ENCODE assay signal across 16 cellular contexts in the genomic region with DNA sequence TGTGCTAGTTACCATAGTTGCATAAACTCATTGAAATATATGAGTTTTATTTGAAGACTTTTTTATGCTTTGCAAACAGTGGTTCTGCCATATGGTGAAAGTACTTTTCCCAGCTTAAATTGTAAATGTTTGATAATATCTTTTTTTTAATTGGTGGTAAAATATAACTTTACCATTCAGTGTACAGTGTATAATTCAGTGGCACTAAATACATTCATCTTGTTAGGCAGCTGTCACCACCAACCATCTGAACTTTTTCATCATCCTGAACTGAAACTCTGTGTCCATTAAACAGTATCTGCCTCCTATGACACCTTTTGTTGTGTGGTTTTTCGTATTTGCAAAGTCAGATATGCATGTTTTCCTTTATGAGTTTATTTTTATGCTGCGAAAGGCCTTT. TPM values are rescaled to one million over a fixed set of nuclear protein-coding genes. Genes with fewer than 3 reads are reported as not detected.
DNase-seq lines count a peak whose midpoint lies in the region; ATAC-seq and TF ChIP-seq lines count a peak whose summit lies in the region.
"Had no signal": no experiment of that assay in that cellular context is flagged by ENCODE, and none has a peak within 500 bp of the region (broad histone marks: within the 10 kb centered on the region; RNA-seq: fewer than 3 reads in every experiment).

No MANE protein-coding gene starts in this region.

- ATAC-seq in activated T-cell treated with anti-CD3 and anti-CD28 coated beads, Interleukin-2, amount 50 U/mL, for 4 hours = no peak
- ATAC-seq in heart left ventricle = no peak
- ATAC-seq: GM12878, GM23338 had no signal

- H3K4me1 Mint-ChIP-seq in activated T-cell treated with anti-CD3 and anti-CD28 coated beads, Interleukin-2, amount 50 U/mL, for 24 hours (ENCODE audit: low read depth) = peaks cover 28% of the 10 kb centered on the region
- peaks cover 11% of the 10 kb centered on the region for H3K4me1 Mint-ChIP-seq in activated T-cell treated with anti-CD3 and anti-CD28 coated beads, Interleukin-2, amount 50 U/mL, for 4 hours (ENCODE audit: low read depth)
- peaks cover 2 to 24% of the 10 kb centered on the region in 2 donors for H3K4me1 Mint-ChIP-seq in immature natural killer cell
- H3K4me1 Mint-ChIP-seq in activated CD4-positive, alpha-beta memory T cell treated with anti-CD3 and anti-CD28 coated beads for 36 hours (ENCODE audit: low read depth) = peaks cover 10% of the 10 kb centered on the region
- H3K4me1 Mint-ChIP-seq: GM23338 had no signal

- H3K9me3 ChIP-seq in cardiac muscle cell (ENCODE audit: low read depth) = no peaks in the 10 kb centered on the region
- no peaks in the 10 kb centered on the region for H3K9me3 ChIP-seq in heart left ventricle
- H3K9me3 ChIP-seq in neutrophil = no peaks in the 10 kb centered on the region

- intact Hi-C loops in heart left ventricle (cut with DNase I) = no loop called here
- intact Hi-C loops in activated CD4-positive, alpha-beta memory T cell treated with anti-CD3 and anti-CD28 coated beads for 36 hours (cut with micrococcal nuclease) = no loop called here

- peak overlapping the region; percentile 67 for H3K27ac ChIP-seq in cardiac muscle cell
- H3K27ac ChIP-seq in heart left ventricle = no peak overlapping the region
- H3K27ac ChIP-seq in neutrophil = peak overlapping the region; percentile 2
- H3K27ac ChIP-seq: BLaER1 treated with 17β-estradiol and CSF1 and Interleukin-3, amounts not matched to agents 10 nM and 100 nM; HL-60 had no signal

- CTCF ChIA-PET in activated CD4-positive, alpha-beta memory T cell treated with anti-CD3 and anti-CD28 coated beads for 36 hours (lab: Charles Lee) = interaction anchor here (0.7 kb wide), 1 partner anchor 249 kb away, joined by 3 read pairs; no protein-coding TSS in a partner anchor

- H3K4me3 ChIP-seq in cardiac muscle cell (no peak overlapping the region), heart left ventricle (no peak overlapping the region), neutrophil (ENCODE audit: low read depth in 1 of 2, low read length in 1 of 2) (no peak overlapping the region)
- H3K4me3 ChIP-seq: BLaER1 treated with 17β-estradiol and CSF1 and Interleukin-3, amounts not matched to agents 10 nM and 100 nM; GM12878; GM23338 had no signal

- POLR2A ChIA-PET in activated CD4-positive, alpha-beta memory T cell treated with anti-CD3 and anti-CD28 coated beads for 36 hours (lab: Charles Lee) = no interaction called here

- H3K9me3 Mint-ChIP-seq in activated T-cell treated with anti-CD3 and anti-CD28 coated beads, Interleukin-2, amount 50 U/mL, for 24 hours = no peaks in the 10 kb centered on the region
- no peaks in the 10 kb centered on the region for H3K9me3 Mint-ChIP-seq in activated T-cell treated with anti-CD3 and anti-CD28 coated beads, Interleukin-2, amount 50 U/mL, for 4 hours
- no peaks in the 10 kb centered on the region for H3K9me3 Mint-ChIP-seq in immature natural killer cell
- H3K9me3 Mint-ChIP-seq in activated CD4-positive, alpha-beta memory T cell treated with anti-CD3 and anti-CD28 coated beads for 36 hours = no peaks in the 10 kb centered on the region
- H3K9me3 Mint-ChIP-seq: CD4-positive, CD25-positive, alpha-beta regulatory T cell; GM23338 had no signal

- H3K27ac Mint-ChIP-seq in activated T-cell treated with anti-CD3 and anti-CD28 coated beads, Interleukin-2, amount 50 U/mL, for 24 hours = peak overlapping the region; percentile 19
- H3K27ac Mint-ChIP-seq in immature natural killer cell = peak overlapping the region in 4 of 6 donors; percentile 5 to 38 (median 28)
- H3K27ac Mint-ChIP-seq in activated CD4-positive, alpha-beta memory T cell treated with anti-CD3 and anti-CD28 coated beads for 36 hours = no peak overlapping the region
- H3K27ac Mint-ChIP-seq: GM23338 had no signal

- no peak for DNase-seq in activated T-cell treated with anti-CD3 and anti-CD28 coated beads, Interleukin-2, amount 50 U/mL, for 24 hours
- no peak for DNase-seq in activated T-cell treated with anti-CD3 and anti-CD28 coated beads, Interleukin-2, amount 50 U/mL, for 4 hours
- DNase-seq in cardiac muscle cell (ENCODE audit: low read depth in 1 of 2, low spot score in 1 of 2) (no peak), heart left ventricle (no peak), immature natural killer cell (no peak), RPMI8226 (no peak)
- no peak for DNase-seq in activated CD4-positive, alpha-beta memory T cell treated with anti-CD3 and anti-CD28 coated beads for 36 hours
- DNase-seq: 8988T; CD4-positive, CD25-positive, alpha-beta regulatory T cell; DMS79; H7 had no signal

- peaks cover 87% of the 10 kb centered on the region for H3K36me3 Mint-ChIP-seq in activated T-cell treated with anti-CD3 and anti-CD28 coated beads, Interleukin-2, amount 50 U/mL, for 24 hours (ENCODE audit: low read depth)
- H3K36me3 Mint-ChIP-seq in activated T-cell treated with anti-CD3 and anti-CD28 coated beads, Interleukin-2, amount 50 U/mL, for 4 hours (ENCODE audit: insufficient read depth) = peaks cover 49% of the 10 kb centered on the region
- H3K36me3 Mint-ChIP-seq in immature natural killer cell = peaks cover 35 to 62% (median 46%) of the 10 kb centered on the region in 3 donors
- peaks cover 58% of the 10 kb centered on the region for H3K36me3 Mint-ChIP-seq in activated CD4-positive, alpha-beta memory T cell treated with anti-CD3 and anti-CD28 coated beads for 36 hours

- no peaks in the 10 kb centered on the region for H3K27me3 Mint-ChIP-seq in activated T-cell treated with anti-CD3 and anti-CD28 coated beads, Interleukin-2, amount 50 U/mL, for 24 hours
- no peaks in the 10 kb centered on the region for H3K27me3 Mint-ChIP-seq in activated T-cell treated with anti-CD3 and anti-CD28 coated beads, Interleukin-2, amount 50 U/mL, for 4 hours (ENCODE audit: low read depth)
- no peaks in the 10 kb centered on the region for H3K27me3 Mint-ChIP-seq in immature natural killer cell (ENCODE audit: low read depth in 3 of 3)
- H3K27me3 Mint-ChIP-seq in activated CD4-positive, alpha-beta memory T cell treated with anti-CD3 and anti-CD28 coated beads for 36 hours = no peaks in the 10 kb centered on the region
- H3K27me3 Mint-ChIP-seq: CD4-positive, CD25-positive, alpha-beta regulatory T cell had no signal

- no peaks in the 10 kb centered on the region for H3K27me3 ChIP-seq in cardiac muscle cell
- H3K27me3 ChIP-seq in heart left ventricle = no peaks in the 10 kb centered on the region
- no peaks in the 10 kb centered on the region for H3K27me3 ChIP-seq in neutrophil
- H3K27me3 ChIP-seq: BLaER1 treated with 17β-estradiol and CSF1 and Interleukin-3, amounts not matched to agents 10 nM and 100 nM had no signal

- H3K4me1 ChIP-seq in cardiac muscle cell (ENCODE audit: low read depth) = peaks cover 7% of the 10 kb centered on the region
- peaks cover 0 to 19% (median 6%) of the 10 kb centered on the region in 12 donors for H3K4me1 ChIP-seq in heart left ventricle
- H3K4me1 ChIP-seq in neutrophil (ENCODE audit: control insufficient read depth in 1 of 2, insufficient read depth in 1 of 2, low read depth in 1 of 2, low read length in 1 of 2) = no peaks in the 10 kb centered on the region

- WGBS in heart left ventricle, 4 donors = 81 to 87% (median 84%) methylated on average over 2 of the region's 2 CpGs

- H3K36me3 ChIP-seq in cardiac muscle cell (peaks cover 60% of the 10 kb centered on the region), heart left ventricle (peaks cover 0 to 96% (median 75%) of the 10 kb centered on the region in 9 donors), neutrophil (peaks cover 84% of the 10 kb centered on the region)

- TF ChIP-seq POLR2A in heart left ventricle (IDR thresholded peaks at IDR 0.05) = no peak

- TF ChIP-seq CTCF in cardiac muscle cell (IDR thresholded peaks at IDR 0.05; ENCODE audit: low read depth, low read length) (no peak), heart left ventricle (IDR thresholded peaks at IDR 0.05) (no peak), neutrophil (IDR thresholded peaks at IDR 0.05) (no peak)

- H3K4me3 Mint-ChIP-seq in activated T-cell treated with anti-CD3 and anti-CD28 coated beads, Interleukin-2, amount 50 U/mL, for 24 hours = no peak overlapping the region
- no peak overlapping the region for H3K4me3 Mint-ChIP-seq in activated T-cell treated with anti-CD3 and anti-CD28 coated beads, Interleukin-2, amount 50 U/mL, for 4 hours
- H3K4me3 Mint-ChIP-seq in immature natural killer cell = no peak overlapping the region
- no peak overlapping the region for H3K4me3 Mint-ChIP-seq in activated CD4-positive, alpha-beta memory T cell treated with anti-CD3 and anti-CD28 coated beads for 36 hours
- H3K4me3 Mint-ChIP-seq: GM23338 had no signal

RNA-seq across cellular contexts. Expression of gene FBXO38, which starts 45.1 kb away (rescaled TPM):
- total RNA-seq in activated T-cell treated with anti-CD3 and anti-CD28 coated beads, Interleukin-2, amount 50 U/mL, for 4 hours = 10 to 100 TPM; 29.8 to 31.5 (median 30.5) TPM
- 28.1 and 42.9 TPM in 2 replicates for total RNA-seq in cardiac muscle cell
- 24.2 and 37.3 TPM in 2 replicates for polyA plus RNA-seq in cardiac muscle cell
- 10 to 100 TPM; 29.1 to 56.0 (median 48.2) TPM for total RNA-seq in heart left ventricle
- 10 to 100 TPM; 11.7 to 15.1 TPM for polyA plus RNA-seq in heart left ventricle
- 10 to 100 TPM in 1 of 3 donors, 1 to 10 TPM in 2; 6.4 to 33.4 (median 10.0) TPM for polyA plus RNA-seq in immature natural killer cell
- total RNA-seq in activated CD4-positive, alpha-beta memory T cell treated with anti-CD3 and anti-CD28 coated beads for 36 hours = 10 to 100 TPM; 43.1 to 45.0 TPM

Comparison
In these comparisons a context has a peak if more than half of its experiments do, and no peak if none do; other contexts are left out.
1. H3K27ac ChIP-seq: peak in cardiac muscle cell (single experiment) and neutrophil (single experiment); none in heart left ventricle (0 of 12).